ENCODE assay signal across 8 cellular contexts in genomic region chr22:37747715-37748100, GRCh38. TPM values are rescaled to one million over a fixed set of nuclear protein-coding genes. Genes with fewer than 3 reads are reported as not detected.
DNase-seq lines count a peak whose midpoint lies in the region; ATAC-seq and TF ChIP-seq lines count a peak whose summit lies in the region.

No MANE protein-coding gene starts in this region.

- no peak overlapping the region for H3K27ac ChIP-seq in SK-N-MC
- H3K27ac ChIP-seq in sigmoid colon: peak overlapping the region; percentile 91 to 98 (median 98)

- no peak for ATAC-seq in GM19467 (IDR thresholded peaks at IDR 0.05; ENCODE audit: unreplicated experiment)

- intact Hi-C loops in sigmoid colon (cut with DNase I) (loop anchor here (5.0 kb wide), 1 partner anchor 60 kb away; the partner anchor contains the start of gene GCAT), posterior vena cava (cut with DNase I) (no loop called here)

- WGBS in sigmoid colon, 2 donors: 39 to 61% methylated on average over 8 of the region's 8 CpGs

- DNase-seq in ELF-1 (ENCODE audit: low read depth, low spot score): peak; percentile 56
- no peak for DNase-seq in SK-N-MC (ENCODE audit: low read depth, low spot score)
- DNase-seq in fibroblast of mammary gland (ENCODE audit: low read depth): no peak
- DNase-seq in sigmoid colon: no peak
- no peak for DNase-seq in posterior vena cava (ENCODE audit: low spot score)
- no peak for DNase-seq in RKO (ENCODE audit: low spot score)
- no peak for DNase-seq in NCI-H1694 (lab: John Stamatoyannopoulos, UW)

- H3K4me3 ChIP-seq in SK-N-MC: peak overlapping the region; percentile 90
- peak overlapping the region; percentile 90 for H3K4me3 ChIP-seq in fibroblast of mammary gland (ENCODE audit: control insufficient read depth, low read depth, low read length)
- peak overlapping the region in 3 of 4 donors; percentile 72 to 99 (median 80) for H3K4me3 ChIP-seq in sigmoid colon

- no peak for TF ChIP-seq CTCF in fibroblast of mammary gland (conservative IDR thresholded peaks at IDR 0.05; ENCODE audit: control insufficient read depth, insufficient read depth, low read depth, low read length)
- TF ChIP-seq CTCF in sigmoid colon (IDR thresholded peaks at IDR 0.05): no peak

- peaks cover 0 to 89% (median 84%) of the 10 kb centered on the region in 4 donors for H3K4me1 ChIP-seq in sigmoid colon

- no peaks in the 10 kb centered on the region for H3K27me3 ChIP-seq in sigmoid colon

- H3K36me3 ChIP-seq in SK-N-MC (ENCODE audit: insufficient read depth, low read length) (no peaks in the 10 kb centered on the region), sigmoid colon (no peaks in the 10 kb centered on the region)

- no peak for TF ChIP-seq EP300 in sigmoid colon (IDR thresholded peaks at IDR 0.05)

- no peak for TF ChIP-seq POLR2A in sigmoid colon (IDR thresholded peaks at IDR 0.05)

- no peak overlapping the region for H3K9ac ChIP-seq in SK-N-MC (ENCODE audit: insufficient read length)

- no peaks in the 10 kb centered on the region for H3K9me3 ChIP-seq in SK-N-MC (ENCODE audit: low read depth, low read length)
- no peaks in the 10 kb centered on the region for H3K9me3 ChIP-seq in sigmoid colon

RNA-seq across cellular contexts. Expression of gene TRIOBP, which starts 50.9 kb away (rescaled TPM):
- total RNA-seq in sigmoid colon (100 to 1,000 TPM in 3 of 4 donors, 10 to 100 TPM in 1; 82.8 to 140 (median 128) TPM), posterior vena cava (10 to 100 TPM; 93.8 to 95.8 TPM)
- polyA plus RNA-seq in sigmoid colon: 10 to 100 TPM; 51.7 to 61.5 (median 58.7) TPM
